ENCODE assay signal across 1 cellular context in the genomic region with DNA sequence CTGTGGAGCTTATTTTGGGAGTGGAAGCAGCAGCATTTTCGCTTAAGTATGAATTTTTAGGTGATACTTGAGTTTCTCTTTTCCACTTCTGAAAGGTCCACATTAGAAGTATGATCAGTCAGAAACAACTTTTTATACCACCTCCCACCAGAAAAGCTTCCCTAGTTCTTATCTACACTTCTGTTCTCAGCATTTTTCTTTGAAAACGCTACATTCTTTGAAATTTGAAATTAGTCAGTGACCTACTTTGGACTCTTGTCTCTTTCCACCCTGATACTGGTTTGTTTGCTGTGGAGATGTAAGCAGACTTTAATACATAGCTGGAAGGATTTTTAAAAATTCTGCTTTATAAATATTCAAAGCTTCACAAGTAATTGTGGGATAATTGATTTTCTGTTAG.
TF ChIP-seq lines count a peak whose summit lies in the region.

No MANE protein-coding gene starts in this region.

TF ChIP-seq in GM12878, 131 proteins besides CTCF, POLR2A, EP300 and RAD21:
- TF ChIP-seq CBX3 (IDR thresholded peaks at IDR 0.05; ENCODE audit: borderline replicate concordance, low read depth) = no peak
- TF ChIP-seq, protein P1, sequence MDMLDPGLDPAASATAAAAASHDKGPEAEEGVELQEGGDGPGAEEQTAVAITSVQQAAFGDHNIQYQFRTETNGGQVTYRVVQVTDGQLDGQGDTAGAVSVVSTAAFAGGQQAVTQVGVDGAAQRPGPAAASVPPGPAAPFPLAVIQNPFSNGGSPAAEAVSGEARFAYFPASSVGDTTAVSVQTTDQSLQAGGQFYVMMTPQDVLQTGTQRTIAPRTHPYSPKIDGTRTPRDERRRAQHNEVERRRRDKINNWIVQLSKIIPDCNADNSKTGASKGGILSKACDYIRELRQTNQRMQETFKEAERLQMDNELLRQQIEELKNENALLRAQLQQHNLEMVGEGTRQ (IDR thresholded peaks at IDR 0.05; ENCODE audit: borderline replicate concordance, low read depth, low read length) = no peak
- TF ChIP-seq SIX5 (IDR thresholded peaks at IDR 0.05; ENCODE audit: low read depth, low read length, severe bottlenecking) = no peak
- no peak for TF ChIP-seq IRF3 (IDR thresholded peaks at IDR 0.05)
- no peak for TF ChIP-seq CREB1 (IDR thresholded peaks at IDR 0.05; ENCODE audit: low read depth)
- TF ChIP-seq MYB (IDR thresholded peaks at IDR 0.05; ENCODE audit: borderline replicate concordance, low read depth, low read length) = no peak
- no peak for TF ChIP-seq GATAD2B (conservative IDR thresholded peaks at IDR 0.05; ENCODE audit: low read depth)
- TF ChIP-seq HCFC1 (IDR thresholded peaks at IDR 0.05; ENCODE audit: low read length) = no peak
- TF ChIP-seq KLF5 (IDR thresholded peaks at IDR 0.05; ENCODE audit: partially characterized antibody) = no peak
- TF ChIP-seq CBFB (IDR thresholded peaks at IDR 0.05; ENCODE audit: low read depth) = no peak
- no peak for TF ChIP-seq MXI1 (IDR thresholded peaks at IDR 0.05; ENCODE audit: low read depth, low read length)
- TF ChIP-seq ZNF622 (IDR thresholded peaks at IDR 0.05) = no peak
- TF ChIP-seq CEBPB (IDR thresholded peaks at IDR 0.05; ENCODE audit: borderline replicate concordance in 1 of 2, low read depth in 2 of 2, low read length in 2 of 2) = no peak
- no peak for TF ChIP-seq FOXM1 (IDR thresholded peaks at IDR 0.05; ENCODE audit: low read depth, low read length)
- TF ChIP-seq CHD2 (IDR thresholded peaks at IDR 0.05; ENCODE audit: borderline replicate concordance, low read depth, low read length) = no peak
- TF ChIP-seq ZBTB11 (CRISPR knock-in tag; IDR thresholded peaks at IDR 0.05) = no peak
- TF ChIP-seq ZNF24 (IDR thresholded peaks at IDR 0.05) = no peak
- no peak for TF ChIP-seq SMAD1 (IDR thresholded peaks at IDR 0.05; ENCODE audit: low read depth, partially characterized antibody)
TF ChIP-seq in GM12878: peak in this region for 0.
